In genomic region chr9:77456829-77457437, GRCh38 we compare ENCODE assay signal across 8 cellular contexts.
DNase-seq lines count a peak whose midpoint lies in the region; ATAC-seq and TF ChIP-seq lines count a peak whose summit lies in the region.

No MANE protein-coding gene starts in this region.

- no peak overlapping the region for H2BK5ac ChIP-seq in H9 (ENCODE audit: insufficient read length, low read length)

- no peak overlapping the region for H3K9ac ChIP-seq in H9 (ENCODE audit: extremely low read depth, insufficient read length, low read length)
- H3K9ac ChIP-seq in Loucy (ENCODE audit: low read depth, low read length, poor library complexity, severe bottlenecking), result no peak overlapping the region
- H3K9ac ChIP-seq in SK-N-SH, result no peak overlapping the region

- no peaks in the 10 kb centered on the region for H3K9me2 ChIP-seq in Loucy (replicated peaks; ENCODE audit: low read depth, low read length)
- H3K9me2 ChIP-seq in SK-N-SH, result no peaks in the 10 kb centered on the region

- H4K8ac ChIP-seq in H9 (replicated peaks; ENCODE audit: insufficient read length, low read depth, low read length), result no peak overlapping the region

- H3K27ac Mint-ChIP-seq in H9, result no peak overlapping the region
- H3K27ac Mint-ChIP-seq in activated naive CD4-positive, alpha-beta T cell treated with anti-CD3 and anti-CD28 coated beads, Interleukin-2, amount 10 ng/mL, durations not matched to agents 7 days and 5 days, result no peak overlapping the region
- no peak overlapping the region for H3K27ac Mint-ChIP-seq in glutamatergic neuron (ENCODE audit: unreplicated experiment)
- H3K27ac Mint-ChIP-seq in progenitor cell of endocrine pancreas, result no peak overlapping the region

- H3F3A ChIP-seq in Loucy (ENCODE audit: low read depth) (no peaks in the 10 kb centered on the region), SK-N-SH (replicated peaks; ENCODE audit: insufficient read depth) (peaks cover 9% of the 10 kb centered on the region)

- no peak overlapping the region for H3T11ph ChIP-seq in H9 (ENCODE audit: low read length)

- H3K27me3 ChIP-seq in H9 (ENCODE audit: insufficient read depth, low read length) (no peaks in the 10 kb centered on the region), Loucy (ENCODE audit: insufficient read depth, low read length, poor library complexity, severe bottlenecking) (no peaks in the 10 kb centered on the region), SK-N-SH (ENCODE audit: insufficient read depth) (no peaks in the 10 kb centered on the region), aorta (ENCODE audit: control insufficient read depth in 1 of 2, insufficient read depth in 2 of 2, low read length in 1 of 2) (no peaks in the 10 kb centered on the region)

- H3K23me2 ChIP-seq in H9 (ENCODE audit: insufficient read length, low read depth, low read length, poor library complexity, severe bottlenecking), result no peaks in the 10 kb centered on the region

- intact Hi-C loops in aorta (cut with DNase I), result loop anchor here (5.0 to 10.0 kb wide), 3 partner anchors 295 to 578 kb away; partner anchors contain the start of gene GNAQ (in 2 of the 2)

- peak; percentile 95 for TF ChIP-seq CTCF in GM10266 (IDR thresholded peaks at IDR 0.05; ENCODE audit: control insufficient read depth, insufficient read depth, low read depth, missing control alignments)
- peak; percentile 87 for TF ChIP-seq CTCF in H9 (conservative IDR thresholded peaks at IDR 0.05)
- peak; percentile 91 for TF ChIP-seq CTCF in Loucy (conservative IDR thresholded peaks at IDR 0.05; ENCODE audit: low read length)
- peak; percentile 88 for TF ChIP-seq CTCF in SK-N-SH (IDR thresholded peaks at IDR 0.05)
- peak; percentile 89 for TF ChIP-seq CTCF in glutamatergic neuron (IDR thresholded peaks at IDR 0.05; ENCODE audit: partially characterized antibody, unreplicated experiment)
- peak; percentile 83 for TF ChIP-seq CTCF in progenitor cell of endocrine pancreas (IDR thresholded peaks at IDR 0.05; ENCODE audit: unreplicated experiment)

- no peak overlapping the region for H3K56ac ChIP-seq in H9 (ENCODE audit: insufficient read length, low read depth, low read length)

- WGBS in H9 (ENCODE audit: extremely low coverage, insufficient read length, low lambda C conversion rate), result no CpG with 5 or more reads among the region's 10 CpGs
- 17% methylated on average over 10 of the region's 10 CpGs for WGBS in SK-N-SH (ENCODE audit: low lambda C conversion rate)
- 16 to 20% methylated on average over 10 of the region's 10 CpGs for WGBS in aorta, 2 donors

- H3K36me3 Mint-ChIP-seq in H9 (ENCODE audit: insufficient read depth in 1 of 3, low read depth in 3 of 3) (no peaks in the 10 kb centered on the region; a peak in 1 of 7 replicates), glutamatergic neuron (ENCODE audit: unreplicated experiment) (no peaks in the 10 kb centered on the region), progenitor cell of endocrine pancreas (ENCODE audit: insufficient read depth) (no peaks in the 10 kb centered on the region)
- H3K36me3 Mint-ChIP-seq in activated naive CD4-positive, alpha-beta T cell treated with anti-CD3 and anti-CD28 coated beads, Interleukin-2, amount 10 ng/mL, durations not matched to agents 7 days and 5 days, result no peaks in the 10 kb centered on the region

- peak; percentile 91 for ATAC-seq in aorta (ENCODE audit: low FRiP score)

- H3K4me2 ChIP-seq in H9 (ENCODE audit: insufficient read depth, insufficient read length, low read length) (no peak overlapping the region), Loucy (ENCODE audit: low read depth, low read length, poor library complexity, severe bottlenecking) (no peak overlapping the region), SK-N-SH (no peak overlapping the region)

- DNase-seq in GM10266 (ENCODE audit: extremely low spot score) (peak; percentile 79), H9 (peak; percentile 90), SK-N-SH (peak; percentile 76), glutamatergic neuron (peak; percentile 88), progenitor cell of endocrine pancreas (ENCODE audit: low spot score, unreplicated experiment) (peak; percentile 67), aorta (peak; percentile 87 to 92)
- DNase-seq in activated naive CD4-positive, alpha-beta T cell treated with anti-CD3 and anti-CD28 coated beads, Interleukin-2, amount 10 ng/mL, durations not matched to agents 7 days and 5 days, result peak; percentile 88

- H3K79me1 ChIP-seq in H9 (ENCODE audit: insufficient read depth, low read depth, low read length, poor library complexity, severe bottlenecking), result no peaks in the 10 kb centered on the region

- H2AFZ ChIP-seq in H9 (ENCODE audit: low read length), result no peak overlapping the region
- peak overlapping the region; percentile 47 for H2AFZ ChIP-seq in Loucy (ENCODE audit: low read length)
- H2AFZ ChIP-seq in SK-N-SH (ENCODE audit: low read depth), result peak overlapping the region; percentile 63; the same call in 1 of the 2 replicates

- H2BK120ac ChIP-seq in H9 (ENCODE audit: low read depth, low read length, poor library complexity, severe bottlenecking), result no peak overlapping the region

- CTCF ChIA-PET in SK-N-SH (lab: Yijun Ruan, JAX), result interaction anchor here (0.5 to 6.7 kb wide), 78 partner anchors 10 to 1188 kb away, joined by 3 to 147 read pairs (median 4); no protein-coding TSS in a partner anchor
- CTCF ChIA-PET in activated naive CD4-positive, alpha-beta T cell treated with anti-CD3 and anti-CD28 coated beads, Interleukin-2, amount 10 ng/mL, durations not matched to agents 7 days and 5 days (lab: Charles Lee), result interaction anchor here (0.7 to 10.3 kb wide), 25 partner anchors 10 to 801 kb away, joined by 3 to 167 read pairs (median 6); no protein-coding TSS in a partner anchor

- H3K4me1 ChIP-seq in H9 (ENCODE audit: insufficient read depth, low read length) (no peaks in the 10 kb centered on the region), Loucy (ENCODE audit: insufficient read depth, low read length, poor library complexity, severe bottlenecking) (no peaks in the 10 kb centered on the region), SK-N-SH (ENCODE audit: control insufficient read depth in 1 of 2, insufficient read depth in 2 of 2, low read depth in 1 of 2, low read length in 1 of 2) (peaks cover 9 to 18% of the 10 kb centered on the region in 2 experiments; a peak in 2 of 4 replicates), aorta (ENCODE audit: control insufficient read depth in 1 of 2, insufficient read depth in 2 of 2, low read length in 2 of 2) (no peaks in the 10 kb centered on the region)

- H2BK15ac ChIP-seq in H9 (ENCODE audit: low read depth, low read length), result no peak overlapping the region

- H3K4me3 ChIP-seq in Loucy (ENCODE audit: low read length, poor library complexity, severe bottlenecking) (no peak overlapping the region), SK-N-SH (ENCODE audit: low read depth in 2 of 2, low read length in 1 of 2) (no peak overlapping the region), aorta (ENCODE audit: low read length in 2 of 2) (no peak overlapping the region)

- H3K79me2 ChIP-seq in H9 (ENCODE audit: insufficient read depth, low read length) (no peaks in the 10 kb centered on the region), Loucy (ENCODE audit: insufficient read depth, low read length) (no peaks in the 10 kb centered on the region), SK-N-SH (ENCODE audit: insufficient read depth) (no peaks in the 10 kb centered on the region)

- H3K9me3 ChIP-seq in H9 (ENCODE audit: control insufficient read depth, low read depth, low read length) (no peaks in the 10 kb centered on the region), Loucy (ENCODE audit: insufficient read depth, low read depth, low read length) (no peaks in the 10 kb centered on the region), SK-N-SH (no peaks in the 10 kb centered on the region), aorta (ENCODE audit: control insufficient read depth, low read length) (no peaks in the 10 kb centered on the region)

- H2BK12ac ChIP-seq in H9 (ENCODE audit: insufficient read length, low read depth, low read length), result no peak overlapping the region

- H3K27me3 Mint-ChIP-seq in H9 (ENCODE audit: low read depth) (no peaks in the 10 kb centered on the region; the same call in 1 of the 2 replicates), glutamatergic neuron (ENCODE audit: unreplicated experiment) (no peaks in the 10 kb centered on the region), progenitor cell of endocrine pancreas (peaks cover 20% of the 10 kb centered on the region)
- H3K27me3 Mint-ChIP-seq in activated naive CD4-positive, alpha-beta T cell treated with anti-CD3 and anti-CD28 coated beads, Interleukin-2, amount 10 ng/mL, durations not matched to agents 7 days and 5 days, result peaks cover 5% of the 10 kb centered on the region

- no peak overlapping the region for H2BK20ac ChIP-seq in H9 (ENCODE audit: low read depth, low read length, poor library complexity, severe bottlenecking)

- H3K4me1 Mint-ChIP-seq in H9 (peaks cover 25 to 40% of the 10 kb centered on the region in 2 experiments), glutamatergic neuron (ENCODE audit: low read depth, unreplicated experiment) (peaks cover 16% of the 10 kb centered on the region), progenitor cell of endocrine pancreas (ENCODE audit: low read depth) (peaks cover 2% of the 10 kb centered on the region)
- peaks cover 17% of the 10 kb centered on the region for H3K4me1 Mint-ChIP-seq in activated naive CD4-positive, alpha-beta T cell treated with anti-CD3 and anti-CD28 coated beads, Interleukin-2, amount 10 ng/mL, durations not matched to agents 7 days and 5 days

- H4K20me1 ChIP-seq in H9 (ENCODE audit: control insufficient read depth, insufficient read depth, insufficient read length), result no peaks in the 10 kb centered on the region
- no peaks in the 10 kb centered on the region for H4K20me1 ChIP-seq in Loucy (ENCODE audit: insufficient read depth, low read length, poor library complexity, severe bottlenecking)
- no peaks in the 10 kb centered on the region for H4K20me1 ChIP-seq in SK-N-SH (ENCODE audit: insufficient read depth)

- POLR2A ChIA-PET in SK-N-SH (lab: Yijun Ruan, JAX), result interaction anchor here (1.2 kb wide), 1 partner anchor 294 kb away, joined by 5 read pairs; no protein-coding TSS in a partner anchor

- no peak overlapping the region for H3K23ac ChIP-seq in H9 (ENCODE audit: insufficient read length, low read depth, low read length)

- H3K36me3 ChIP-seq in Loucy (ENCODE audit: insufficient read depth, low read length) (no peaks in the 10 kb centered on the region), SK-N-SH (replicated peaks in 1 of 2; ENCODE audit: control insufficient read depth in 1 of 2, insufficient read depth in 2 of 2, low read length in 1 of 2) (no peaks in the 10 kb centered on the region), aorta (ENCODE audit: control insufficient read depth in 1 of 2, insufficient read depth in 2 of 2, low read length in 1 of 2) (no peaks in the 10 kb centered on the region)

- H3K14ac ChIP-seq in H9 (ENCODE audit: insufficient read depth, low read length), result no peak overlapping the region

- H3K4me3 Mint-ChIP-seq in H9 (no peak overlapping the region), glutamatergic neuron (ENCODE audit: unreplicated experiment) (no peak overlapping the region), progenitor cell of endocrine pancreas (ENCODE audit: low read depth) (no peak overlapping the region)
- no peak overlapping the region for H3K4me3 Mint-ChIP-seq in activated naive CD4-positive, alpha-beta T cell treated with anti-CD3 and anti-CD28 coated beads, Interleukin-2, amount 10 ng/mL, durations not matched to agents 7 days and 5 days

- TF ChIP-seq EP300 in SK-N-SH (IDR thresholded peaks at IDR 0.05; ENCODE audit: borderline replicate concordance in 1 of 2, low read depth in 1 of 2, low read length in 1 of 2), result no peak

- no peak overlapping the region for H4K91ac ChIP-seq in H9 (ENCODE audit: insufficient read length, low read depth, low read length)

- no peak overlapping the region for H3K18ac ChIP-seq in H9 (ENCODE audit: insufficient read length, low read depth, low read length)

- no peak overlapping the region for H2AK5ac ChIP-seq in H9 (ENCODE audit: insufficient read length, low read length)

- H3K4ac ChIP-seq in H9 (ENCODE audit: low read depth, low read length), result no peak overlapping the region

- TF ChIP-seq RAD21 in SK-N-SH (IDR thresholded peaks at IDR 0.05; ENCODE audit: low read length), result peak; percentile 74

- H3K27ac ChIP-seq in H9 (ENCODE audit: insufficient read length, low read depth, low read length), result no peak overlapping the region
- peak overlapping the region in 1 of 2 experiments; percentile 1; a peak in 2 of 4 replicates for H3K27ac ChIP-seq in SK-N-SH (ENCODE audit: low read depth in 2 of 2, low read length in 1 of 2)
- H3K27ac ChIP-seq in aorta (ENCODE audit: low read depth in 1 of 2, low read length in 2 of 2), result no peak overlapping the region

- H4K5ac ChIP-seq in H9 (ENCODE audit: insufficient read length, low read depth, low read length), result no peak overlapping the region

- H3K9me3 Mint-ChIP-seq in H9, result no peaks in the 10 kb centered on the region
- H3K9me3 Mint-ChIP-seq in activated naive CD4-positive, alpha-beta T cell treated with anti-CD3 and anti-CD28 coated beads, Interleukin-2, amount 10 ng/mL, durations not matched to agents 7 days and 5 days, result no peaks in the 10 kb centered on the region
- H3K9me3 Mint-ChIP-seq in glutamatergic neuron (ENCODE audit: unreplicated experiment), result peaks cover 1% of the 10 kb centered on the region
- no peaks in the 10 kb centered on the region for H3K9me3 Mint-ChIP-seq in progenitor cell of endocrine pancreas (ENCODE audit: low read depth)
